Comparison of ENCODE assay signal across 11 cellular contexts in the genomic region with DNA sequence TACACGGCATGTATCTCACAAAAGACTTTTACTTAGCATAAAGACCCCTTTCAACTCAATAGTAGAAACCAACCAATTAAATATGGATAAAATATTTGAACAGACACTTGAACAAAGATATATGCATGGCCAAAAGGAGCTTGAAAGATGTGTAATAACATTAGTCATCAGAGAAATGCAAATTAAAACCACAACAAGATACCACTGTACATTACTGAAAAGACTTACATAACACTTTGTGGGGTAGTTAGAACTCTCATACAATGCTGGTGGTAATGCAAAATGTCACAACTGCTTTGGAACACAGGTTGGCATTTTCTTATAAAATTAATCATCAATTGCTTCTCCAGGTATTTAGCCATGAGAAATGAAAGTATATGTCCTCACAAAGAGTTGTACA.
DNase-seq lines count a peak whose midpoint lies in the region; ATAC-seq and TF ChIP-seq lines count a peak whose summit lies in the region.
"Had no signal": no experiment of that assay in that cellular context is flagged by ENCODE, and none has a peak within 500 bp of the region (broad histone marks: within the 10 kb centered on the region; RNA-seq: fewer than 3 reads in every experiment).

No MANE protein-coding gene starts in this region.

- H3K27me3 Mint-ChIP-seq in type B pancreatic cell: no peaks in the 10 kb centered on the region
- H3K27me3 Mint-ChIP-seq: CD8-positive, alpha-beta memory T cell had no signal

- H3K4me3 ChIP-seq in cardiac fibroblast (replicated peaks in 1 of 2; ENCODE audit: low read depth in 2 of 2, low read length in 2 of 2) (no peak overlapping the region), smooth muscle cell (no peak overlapping the region)

- no peak overlapping the region for H3K9ac ChIP-seq in smooth muscle cell (ENCODE audit: low read depth)

- no peaks in the 10 kb centered on the region for H3K36me3 Mint-ChIP-seq in type B pancreatic cell

- no peak overlapping the region for H3K4me3 Mint-ChIP-seq in type B pancreatic cell
- H3K4me3 Mint-ChIP-seq: CD8-positive, alpha-beta memory T cell had no signal

- TF ChIP-seq CTCF in GM20000 (IDR thresholded peaks at IDR 0.05; ENCODE audit: extremely low read depth, missing control alignments): no peak
- TF ChIP-seq CTCF in cardiac fibroblast (IDR thresholded peaks at IDR 0.05; ENCODE audit: low read depth, low read length): no peak
- TF ChIP-seq CTCF in type B pancreatic cell (conservative IDR thresholded peaks at IDR 0.05): no peak
- no peak for TF ChIP-seq CTCF in smooth muscle cell (IDR thresholded peaks at IDR 0.05; ENCODE audit: borderline replicate concordance, insufficient read depth, poor library complexity, severe bottlenecking)

- peak; percentile 76 for DNase-seq in EH (ENCODE audit: low read depth)
- peak; percentile 13 for DNase-seq in GM20000 (ENCODE audit: low spot score)
- DNase-seq in HS-5 (ENCODE audit: low read depth): peak; percentile 55
- DNase-seq in cardiac fibroblast (ENCODE audit: low read depth in 2 of 2): peak; percentile 52 to 67
- DNase-seq in sciatic nerve (ENCODE audit: low spot score): no peak
- DNase-seq in ureter (ENCODE audit: low spot score): no peak
- no peak for DNase-seq in type B pancreatic cell (ENCODE audit: extremely low spot score, unreplicated experiment)
- no peak for DNase-seq in smooth muscle cell (lab: John Stamatoyannopoulos, UW; ENCODE audit: unreplicated experiment)
- DNase-seq: CD8-positive, alpha-beta memory T cell; stimulated activated naive CD4-positive, alpha-beta T cell treated with Interleukin-2 at 50 U/mL for 16 hours had no signal

- H3K79me2 ChIP-seq in smooth muscle cell (ENCODE audit: low read depth): no peaks in the 10 kb centered on the region

- intact Hi-C loops in sciatic nerve (cut with DNase I): no loop called here

- WGBS in smooth muscle cell (ENCODE audit: low lambda C conversion rate): 97% methylated on average over 1 of the region's 1 CpG

- ATAC-seq in sciatic nerve: no peak
- ATAC-seq: HCT116 had no signal

- no peak overlapping the region for H2AFZ ChIP-seq in smooth muscle cell (ENCODE audit: low read depth)

- no peaks in the 10 kb centered on the region for H4K20me1 ChIP-seq in smooth muscle cell (ENCODE audit: low read depth)

- H3K9me3 ChIP-seq in smooth muscle cell (replicated peaks; ENCODE audit: low read depth): no peaks in the 10 kb centered on the region

- H3K27ac Mint-ChIP-seq in type B pancreatic cell: no peak overlapping the region
- H3K27ac Mint-ChIP-seq: CD8-positive, alpha-beta memory T cell had no signal

- no peaks in the 10 kb centered on the region for H3K4me1 Mint-ChIP-seq in type B pancreatic cell (ENCODE audit: unreplicated experiment)
- H3K4me1 Mint-ChIP-seq: CD8-positive, alpha-beta memory T cell had no signal

- no peaks in the 10 kb centered on the region for H3F3A ChIP-seq in smooth muscle cell (ENCODE audit: low read depth)

- H3K9me3 Mint-ChIP-seq in type B pancreatic cell: no peaks in the 10 kb centered on the region
- H3K9me3 Mint-ChIP-seq: CD8-positive, alpha-beta memory T cell had no signal

- H3K4me2 ChIP-seq in smooth muscle cell: no peak overlapping the region

- no peaks in the 10 kb centered on the region for H3K27me3 ChIP-seq in smooth muscle cell (ENCODE audit: low read depth)

- no peak overlapping the region for H3K27ac ChIP-seq in smooth muscle cell (ENCODE audit: low read depth)

- no peaks in the 10 kb centered on the region for H3K4me1 ChIP-seq in smooth muscle cell (ENCODE audit: low read depth)

- no peaks in the 10 kb centered on the region for H3K36me3 ChIP-seq in smooth muscle cell (ENCODE audit: low read depth)

Comparison
In these comparisons a context has a peak if more than half of its experiments do, and no peak if none do; other contexts are left out.
1. DNase-seq: peak in EH (single experiment), GM20000 (single experiment), HS-5 (single experiment) and cardiac fibroblast (2 of 2); none in sciatic nerve (single experiment), ureter (single experiment), type B pancreatic cell (single experiment) and smooth muscle cell (single experiment).